ENCODE assay signal across 9 cellular contexts in genomic region chr1:93613895-93614294, GRCh38.
DNase-seq lines count a peak whose midpoint lies in the region; ATAC-seq, FAIRE-seq and TF ChIP-seq lines count a peak whose summit lies in the region.
"Had no signal": no experiment of that assay in that cellular context is flagged by ENCODE, and none has a peak within 500 bp of the region (broad histone marks: within the 10 kb centered on the region; RNA-seq: fewer than 3 reads in every experiment).

No MANE protein-coding gene starts in this region.

- no peaks in the 10 kb centered on the region for H3K9me3 ChIP-seq in osteoblast (ENCODE audit: low read depth, low read length)

- H2AFZ ChIP-seq in osteoblast (ENCODE audit: low read length), result no peak overlapping the region

- TF ChIP-seq CTCF in AG09309 (IDR thresholded peaks at IDR 0.05; ENCODE audit: control insufficient read depth, insufficient read depth, low read depth, low read length, missing control alignments), result no peak
- no peak for TF ChIP-seq CTCF in osteoblast (IDR thresholded peaks at IDR 0.05; ENCODE audit: extremely low read depth, low read depth, low read length)
- no peak for TF ChIP-seq CTCF in D721Med (IDR thresholded peaks at IDR 0.05; ENCODE audit: insufficient read depth, missing control alignments)

- H3K4me1 ChIP-seq in osteoblast (ENCODE audit: insufficient read depth, low read length), result peaks cover 74% of the 10 kb centered on the region

- H3K4me3 ChIP-seq in AG09309 (ENCODE audit: control insufficient read depth, low read depth, low read length) (peak overlapping the region; percentile 21), osteoblast (ENCODE audit: insufficient read depth, low read length) (peak overlapping the region; percentile 52)

- H3K27me3 ChIP-seq in osteoblast (ENCODE audit: insufficient read depth, low read length), result no peaks in the 10 kb centered on the region

- peaks cover 9% of the 10 kb centered on the region for H4K20me1 ChIP-seq in osteoblast (ENCODE audit: insufficient read depth, low read length)

- H3K36me3 ChIP-seq in osteoblast (ENCODE audit: insufficient read depth, low read length), result no peaks in the 10 kb centered on the region

- peaks cover 89% of the 10 kb centered on the region for H3K79me2 ChIP-seq in osteoblast (ENCODE audit: insufficient read depth, low read length)

- DNase-seq in AG09309 (ENCODE audit: low read depth) (no peak), fibroblast of the conjunctiva (ENCODE audit: low read depth) (peak; percentile 70), osteoblast (ENCODE audit: insufficient read length, low spot score, missing footprints) (no peak), D721Med (ENCODE audit: insufficient read length, low spot score) (no peak)
- no peak for DNase-seq in activated CD4-positive, alpha-beta T cell treated with anti-CD3 and anti-CD28 coated beads for 4 hours
- no peak for DNase-seq in activated CD4-positive, alpha-beta T cell treated with anti-CD3 and anti-CD28 coated beads for 48 hours
- DNase-seq: AML-193 had no signal

- H3K4me2 ChIP-seq in osteoblast (ENCODE audit: insufficient read depth, low read length), result peak overlapping the region; percentile 73

- no peak for FAIRE-seq in D721Med (lab: Jason Lieb, UNC)

- peak overlapping the region; percentile 98 for H3K27ac ChIP-seq in osteoblast (ENCODE audit: low read depth, low read length)

- ATAC-seq in SK-N-SH treated with all-trans-retinoic acid at 6 μM for 48 hours, result peak; percentile 17; the same call in 2 of the 3 replicates
- no peak for ATAC-seq in GM21619 (IDR thresholded peaks at IDR 0.05; ENCODE audit: unreplicated experiment)

TF ChIP-seq in SK-N-SH treated with all-trans-retinoic acid at 6 μM for 48 hours, 23 proteins besides CTCF, POLR2A, EP300 and RAD21:
- TF ChIP-seq GLIS3 (CRISPR knock-in tag; IDR thresholded peaks at IDR 0.05), result no peak
- no peak for TF ChIP-seq BACH2 (CRISPR knock-in tag; IDR thresholded peaks at IDR 0.05; ENCODE audit: borderline replicate concordance)
- TF ChIP-seq ZNF70 (CRISPR knock-in tag; IDR thresholded peaks at IDR 0.05), result no peak
- TF ChIP-seq ZNF8 (CRISPR knock-in tag; IDR thresholded peaks at IDR 0.05), result no peak
- TF ChIP-seq ZNF565 (CRISPR knock-in tag; conservative IDR thresholded peaks at IDR 0.05; ENCODE audit: low read depth), result no peak
- TF ChIP-seq ZFP3 (CRISPR knock-in tag; IDR thresholded peaks at IDR 0.05), result no peak
- TF ChIP-seq ZC3H10 (CRISPR knock-in tag; IDR thresholded peaks at IDR 0.05), result no peak
- no peak for TF ChIP-seq POU6F1 (CRISPR knock-in tag; IDR thresholded peaks at IDR 0.05; ENCODE audit: borderline replicate concordance, low read depth)
- TF ChIP-seq ZFP30 (CRISPR knock-in tag; IDR thresholded peaks at IDR 0.05), result no peak
- TF ChIP-seq TSHZ2 (CRISPR knock-in tag; IDR thresholded peaks at IDR 0.05), result no peak
- TF ChIP-seq RARB (CRISPR knock-in tag; IDR thresholded peaks at IDR 0.05), result no peak
- no peak for TF ChIP-seq SNAI2 (CRISPR knock-in tag; IDR thresholded peaks at IDR 0.05)
- no peak for TF ChIP-seq OSR1 (CRISPR knock-in tag; IDR thresholded peaks at IDR 0.05)
- TF ChIP-seq PPARA (CRISPR knock-in tag; IDR thresholded peaks at IDR 0.05; ENCODE audit: borderline replicate concordance), result no peak
- TF ChIP-seq ARNTL (CRISPR knock-in tag; IDR thresholded peaks at IDR 0.05; ENCODE audit: borderline replicate concordance, low read depth), result no peak
- TF ChIP-seq ESRRG (CRISPR knock-in tag; IDR thresholded peaks at IDR 0.05), result no peak
- no peak for TF ChIP-seq CREB5 (CRISPR knock-in tag; IDR thresholded peaks at IDR 0.05; ENCODE audit: low read depth)
- no peak for TF ChIP-seq CSRNP3 (CRISPR knock-in tag; IDR thresholded peaks at IDR 0.05)
- no peak for TF ChIP-seq CSDC2 (CRISPR knock-in tag; IDR thresholded peaks at IDR 0.05)
